In genomic region chr5:16863380-16864007, GRCh38 we compare ENCODE assay signal across 21 cellular contexts.
A peak's percentile ranks its signal among the peaks of the same experiment; 100 is the strongest.
DNase-seq lines count a peak whose midpoint lies in the region; ATAC-seq and TF ChIP-seq lines count a peak whose summit lies in the region.
"Had no signal": no experiment of that assay in that cellular context is flagged by ENCODE, and none has a peak within 500 bp of the region (broad histone marks: within the 10 kb centered on the region; RNA-seq: fewer than 3 reads in every experiment).

No MANE protein-coding gene starts in this region.

- H3K9me2 ChIP-seq in GM23338 (ENCODE audit: insufficient read depth): no peaks in the 10 kb centered on the region
- H3K9me2 ChIP-seq: SK-N-SH had no signal

- CTCF ChIA-PET in Panc1 (lab: Charles Lee): interaction anchor here (0.5 kb wide), 1 partner anchor 52 kb away, joined by 7 read pairs; no protein-coding TSS in a partner anchor

- no peak for TF ChIP-seq POLR2A in testis (IDR thresholded peaks at IDR 0.05)

- BruUV-seq in Panc1 (replicated peaks; lab: Mats Ljungman, UMichigan): no TSS peak

- H3K9me3 Mint-ChIP-seq in GM23338 (no peaks in the 10 kb centered on the region; the same call in 2 of the 3 replicates), glutamatergic neuron (ENCODE audit: unreplicated experiment) (peaks cover 14% of the 10 kb centered on the region)
- H3K9me3 Mint-ChIP-seq: activated naive CD4-positive, alpha-beta T cell treated with anti-CD3 and anti-CD28 coated beads, Interleukin-2, amount 50 U/mL, for 72 hours; activated T-helper 2 cell treated with anti-CD3 and anti-CD28 coated beads, Interferon-gamma antibody, Interleukin-2, Interleukin-4, amounts not matched to agents 10 μg/mL and 5 μg/mL and 100 μg/mL, durations not matched to agents 14 hours and 24 hours and 36 hours; memory B cell had no signal

- 86 to 94% methylated on average over 5 of the region's 5 CpGs for WGBS in testis, 2 donors

- peaks cover 40% of the 10 kb centered on the region for H3K79me2 ChIP-seq in GM23338 (replicated peaks; ENCODE audit: insufficient read depth)
- peaks cover 96% of the 10 kb centered on the region for H3K79me2 ChIP-seq in osteoblast (ENCODE audit: insufficient read depth, low read length)

- ATAC-seq in GM23338 (no peak), Panc1 (peak; percentile 50)
- ATAC-seq: activated naive CD4-positive, alpha-beta T cell treated with anti-CD3 and anti-CD28 coated beads, Interleukin-2, amount 50 U/mL, for 72 hours had no signal

- in situ Hi-C loops in Panc1 (cut with HindIII; ENCODE audit: low pct_unique_long_range_greater_than_20kb, low sequenced_read_pairs): no loop called here

- DNase-seq in GM23338 (ENCODE audit: low spot score) (no peak), Panc1 (ENCODE audit: low read depth, low spot score) (no peak), glutamatergic neuron (no peak), osteoblast (ENCODE audit: insufficient read length, low spot score, missing footprints) (no peak), NCI-H446 treated with DMSO at 0.1 percent for 48 hours (lab: John Stamatoyannopoulos, UW) (no peak), testis (no peak), GDM1 (lab: John Stamatoyannopoulos, UW) (no peak)
- DNase-seq in activated T-cell treated with anti-CD3 and anti-CD28 coated beads, Interleukin-2, amount 50 U/mL, for 1 hour: no peak
- DNase-seq: activated CD8-positive, alpha-beta memory T cell treated with anti-CD3 and anti-CD28 coated beads, Interleukin-2, amount 50 U/mL, for 4 hours; cerebellar nuclear complex; head of caudate nucleus; KG1; NCI-H1436 treated with DMSO at 0.1 percent for 48 hours; SK-N-SH had no signal

- H3F3A ChIP-seq in GM23338 (replicated peaks; ENCODE audit: low read depth): no peaks in the 10 kb centered on the region

- H3K4me3 Mint-ChIP-seq in GM23338 (no peak overlapping the region), glutamatergic neuron (ENCODE audit: unreplicated experiment) (no peak overlapping the region)
- H3K4me3 Mint-ChIP-seq: memory B cell had no signal

- H2AFZ ChIP-seq in GM23338 (no peak overlapping the region), osteoblast (ENCODE audit: low read length) (no peak overlapping the region)

- H3K9me3 ChIP-seq in Panc1 (ENCODE audit: control insufficient read depth, insufficient read depth, low read depth, low read length): no peaks in the 10 kb centered on the region
- H3K9me3 ChIP-seq in osteoblast (ENCODE audit: low read depth, low read length): no peaks in the 10 kb centered on the region
- H3K9me3 ChIP-seq in testis: no peaks in the 10 kb centered on the region
- H3K9me3 ChIP-seq: SK-N-SH, suprapubic skin, vagina had no signal

- H3K27ac ChIP-seq in GM23338 (ENCODE audit: low read depth): peak overlapping the region; percentile 47; the same call in 1 of the 2 replicates
- H3K27ac ChIP-seq in Panc1 (ENCODE audit: low read length): peak overlapping the region; percentile 91
- H3K27ac ChIP-seq in osteoblast (ENCODE audit: low read depth, low read length): peak overlapping the region; percentile 1
- H3K27ac ChIP-seq in testis: no peak overlapping the region
- H3K27ac ChIP-seq: C4-2B, epithelial cell of prostate, suprapubic skin had no signal

- H3K27me3 ChIP-seq in GM23338 (ENCODE audit: insufficient read depth) (no peaks in the 10 kb centered on the region), Panc1 (ENCODE audit: control insufficient read depth, insufficient read depth, low read length) (no peaks in the 10 kb centered on the region), osteoblast (ENCODE audit: insufficient read depth, low read length) (no peaks in the 10 kb centered on the region), testis (no peaks in the 10 kb centered on the region)
- H3K27me3 ChIP-seq: suprapubic skin, vagina had no signal

- H3K36me3 ChIP-seq in GM23338 (ENCODE audit: insufficient read depth) (no peaks in the 10 kb centered on the region), Panc1 (ENCODE audit: control insufficient read depth, insufficient read depth, low read length) (no peaks in the 10 kb centered on the region), osteoblast (ENCODE audit: insufficient read depth, low read length) (peaks cover 3% of the 10 kb centered on the region), testis (ENCODE audit: low read depth, missing control alignments) (no peaks in the 10 kb centered on the region)
- H3K36me3 ChIP-seq: suprapubic skin, vagina had no signal

- H3K27ac Mint-ChIP-seq in GM23338: no peak overlapping the region; the same call in 1 of the 2 replicates
- peak overlapping the region; percentile 28 for H3K27ac Mint-ChIP-seq in glutamatergic neuron (ENCODE audit: unreplicated experiment)
- H3K27ac Mint-ChIP-seq: activated T-helper 2 cell treated with anti-CD3 and anti-CD28 coated beads, Interferon-gamma antibody, Interleukin-2, Interleukin-4, amounts not matched to agents 10 μg/mL and 5 μg/mL and 100 μg/mL, durations not matched to agents 14 hours and 24 hours and 36 hours; memory B cell had no signal

- intact Hi-C loops in Panc1 (cut with micrococcal nuclease; ENCODE audit: unreplicated experiment) (no loop called here), testis (cut with DNase I; ENCODE audit: low total_unique reads) (no loop called here)

- H3K36me3 Mint-ChIP-seq in GM23338 (ENCODE audit: low read depth): peaks cover 6% of the 10 kb centered on the region; the same call in 1 of the 3 replicates
- no peaks in the 10 kb centered on the region for H3K36me3 Mint-ChIP-seq in glutamatergic neuron (ENCODE audit: unreplicated experiment)
- H3K36me3 Mint-ChIP-seq: activated naive CD4-positive, alpha-beta T cell treated with anti-CD3 and anti-CD28 coated beads, Interleukin-2, amount 50 U/mL, for 72 hours; memory B cell had no signal

- H4K20me1 ChIP-seq in GM23338 (replicated peaks; ENCODE audit: insufficient read depth): no peaks in the 10 kb centered on the region
- H4K20me1 ChIP-seq in osteoblast (ENCODE audit: insufficient read depth, low read length): peaks cover 39% of the 10 kb centered on the region

- peaks cover 59% of the 10 kb centered on the region for H3K4me1 ChIP-seq in GM23338 (ENCODE audit: insufficient read depth)
- H3K4me1 ChIP-seq in Panc1 (ENCODE audit: control insufficient read depth, insufficient read depth, low read length): peaks cover 64% of the 10 kb centered on the region
- H3K4me1 ChIP-seq in osteoblast (ENCODE audit: insufficient read depth, low read length): peaks cover 25% of the 10 kb centered on the region
- peaks cover 8% of the 10 kb centered on the region for H3K4me1 ChIP-seq in testis

- TF ChIP-seq CTCF in GM23338 (conservative IDR thresholded peaks at IDR 0.05; ENCODE audit: low read depth in 2 of 2) (no peak), Panc1 (IDR thresholded peaks at IDR 0.05) (no peak), glutamatergic neuron (IDR thresholded peaks at IDR 0.05; ENCODE audit: partially characterized antibody, unreplicated experiment) (no peak), osteoblast (IDR thresholded peaks at IDR 0.05; ENCODE audit: extremely low read depth, low read depth, low read length) (no peak), testis (IDR thresholded peaks at IDR 0.05) (no peak)

- H3K4me1 Mint-ChIP-seq in GM23338 (peaks cover 64% of the 10 kb centered on the region), glutamatergic neuron (ENCODE audit: low read depth, unreplicated experiment) (peaks cover 58% of the 10 kb centered on the region)
- H3K4me1 Mint-ChIP-seq: memory B cell had no signal

- POLR2A ChIA-PET in Panc1 (lab: Charles Lee): interaction anchor here (0.6 kb wide), 1 partner anchor 598 kb away, joined by 3 read pairs; no protein-coding TSS in a partner anchor

- H3K4me2 ChIP-seq in GM23338 (no peak overlapping the region), osteoblast (ENCODE audit: insufficient read depth, low read length) (no peak overlapping the region)
- H3K4me2 ChIP-seq: SK-N-SH had no signal

- peaks cover 12% of the 10 kb centered on the region for H3K27me3 Mint-ChIP-seq in GM23338 (ENCODE audit: insufficient read depth, low read depth, poor library complexity)
- H3K27me3 Mint-ChIP-seq in glutamatergic neuron (ENCODE audit: unreplicated experiment): peaks cover 15% of the 10 kb centered on the region

- H3K4me3 ChIP-seq in GM23338 (no peak overlapping the region), Panc1 (ENCODE audit: low read depth in 2 of 2, low read length in 2 of 2) (no peak overlapping the region), osteoblast (ENCODE audit: insufficient read depth, low read length) (no peak overlapping the region), testis (no peak overlapping the region)
- H3K4me3 ChIP-seq: suprapubic skin, vagina had no signal

TF ChIP-seq in GM23338, 12 proteins besides CTCF, POLR2A, EP300 and RAD21 (continues in another document):
- TF ChIP-seq ZNF331 (CRISPR knock-in tag; IDR thresholded peaks at IDR 0.05; ENCODE audit: low read depth) (no peak), EZH2 (IDR thresholded peaks at IDR 0.05; ENCODE audit: low read depth, unreplicated experiment) (no peak), NANOG (IDR thresholded peaks at IDR 0.05; ENCODE audit: borderline replicate concordance) (no peak), EZH2phosphoT487 (IDR thresholded peaks at IDR 0.05; ENCODE audit: unreplicated experiment) (no peak), JUNB (IDR thresholded peaks at IDR 0.05; ENCODE audit: unreplicated experiment) (no peak), CREB1 (CRISPR knock-in tag; IDR thresholded peaks at IDR 0.05; ENCODE audit: low read depth) (no peak), STAT1 (IDR thresholded peaks at IDR 0.05; ENCODE audit: unreplicated experiment) (no peak)

Comparison
In these comparisons a context has a peak if more than half of its experiments do, and no peak if none do; other contexts are left out.
1. H3K27ac ChIP-seq: peak in GM23338 (single experiment), Panc1 (single experiment) and osteoblast (single experiment); none in testis (0 of 2).